In genomic region chr10:104018471-104018870, GRCh38 we compare ENCODE assay signal across 2 cellular contexts.
TF ChIP-seq lines count a peak whose summit lies in the region.

No MANE protein-coding gene starts in this region.

TF ChIP-seq in liver, 16 proteins besides CTCF, POLR2A, EP300 and RAD21 (continued from another document):
- TF ChIP-seq ATF3 (IDR thresholded peaks at IDR 0.05) = no peak
- no peak for TF ChIP-seq GABPA (IDR thresholded peaks at IDR 0.05 in 1 of 2, conservative IDR thresholded peaks at IDR 0.05 in 1 of 2)
- no peak for TF ChIP-seq SP1 (IDR thresholded peaks at IDR 0.05)
- no peak for TF ChIP-seq RXRA (IDR thresholded peaks at IDR 0.05)
- peak in 1 of 2 donors; percentile 13 for TF ChIP-seq JUND (IDR thresholded peaks at IDR 0.05)
- TF ChIP-seq HNF4A (conservative IDR thresholded peaks at IDR 0.05) = peak; percentile 51 to 52
- no peak for TF ChIP-seq MAX (IDR thresholded peaks at IDR 0.05)
- peak; percentile 7 for TF ChIP-seq HNF4G (IDR thresholded peaks at IDR 0.05)

TF ChIP-seq in HepG2, 621 proteins besides CTCF, POLR2A, EP300 and RAD21:
- TF ChIP-seq GLMP (CRISPR knock-in tag; IDR thresholded peaks at IDR 0.05; ENCODE audit: borderline replicate concordance) = no peak
- TF ChIP-seq GATAD2A (CRISPR knock-in tag; IDR thresholded peaks at IDR 0.05) = no peak
- TF ChIP-seq SYNCRIP (IDR thresholded peaks at IDR 0.05; ENCODE audit: insufficient read depth, low read depth, low read length) = no peak
- TF ChIP-seq GMEB2 (CRISPR knock-in tag; IDR thresholded peaks at IDR 0.05; ENCODE audit: low read depth) = no peak
- no peak for TF ChIP-seq GATAD1 (CRISPR knock-in tag; IDR thresholded peaks at IDR 0.05)
- no peak for TF ChIP-seq SKI (IDR thresholded peaks at IDR 0.05; ENCODE audit: partially characterized antibody)
- TF ChIP-seq ZNF331 (CRISPR knock-in tag; IDR thresholded peaks at IDR 0.05) = no peak
- TF ChIP-seq TGIF2 (CRISPR knock-in tag; IDR thresholded peaks at IDR 0.05) = no peak
- no peak for TF ChIP-seq RBAK (CRISPR knock-in tag; IDR thresholded peaks at IDR 0.05)
- no peak for TF ChIP-seq ZNF235 (CRISPR knock-in tag; IDR thresholded peaks at IDR 0.05; ENCODE audit: borderline replicate concordance)
- TF ChIP-seq MAFF (IDR thresholded peaks at IDR 0.05; ENCODE audit: low read depth, low read length) = no peak
- TF ChIP-seq ZNF800 (CRISPR knock-in tag; IDR thresholded peaks at IDR 0.05) = no peak
- no peak for TF ChIP-seq ZNF724P (CRISPR knock-in tag; IDR thresholded peaks at IDR 0.05; ENCODE audit: borderline replicate concordance)
- TF ChIP-seq ZNF644 (CRISPR knock-in tag; IDR thresholded peaks at IDR 0.05; ENCODE audit: low read depth) = no peak
- TF ChIP-seq PHF5A (CRISPR knock-in tag; IDR thresholded peaks at IDR 0.05; ENCODE audit: low read depth, unreplicated experiment) = no peak
- TF ChIP-seq ELF4 (CRISPR knock-in tag; IDR thresholded peaks at IDR 0.05; ENCODE audit: borderline replicate concordance) = no peak
- no peak for TF ChIP-seq ZBTB20 (CRISPR knock-in tag; IDR thresholded peaks at IDR 0.05; ENCODE audit: borderline replicate concordance, low read depth)
TF ChIP-seq in HepG2: peak in this region for 0.
